11 cellular contexts compared by ENCODE assay signal in genomic region chr12:28222959-28223662, GRCh38.
DNase-seq lines count a peak whose midpoint lies in the region; ATAC-seq, FAIRE-seq and TF ChIP-seq lines count a peak whose summit lies in the region.
"Had no signal": no experiment of that assay in that cellular context is flagged by ENCODE, and none has a peak within 500 bp of the region (broad histone marks: within the 10 kb centered on the region; RNA-seq: fewer than 3 reads in every experiment).

No MANE protein-coding gene starts in this region.

- FAIRE-seq in H54 (lab: Jason Lieb, UNC), result no peak
- FAIRE-seq: colon had no signal

- H3K9me3 Mint-ChIP-seq in central memory CD8-positive, alpha-beta T cell, result no peaks in the 10 kb centered on the region

- H3K36me3 Mint-ChIP-seq in central memory CD8-positive, alpha-beta T cell (ENCODE audit: insufficient read depth), result peaks cover 4% of the 10 kb centered on the region

- DNase-seq in central memory CD8-positive, alpha-beta T cell (ENCODE audit: low spot score in 2 of 2), result no peak
- no peak for DNase-seq in H54 (ENCODE audit: insufficient read length, low spot score)
- DNase-seq in nucleus accumbens (lab: John Stamatoyannopoulos, UW), result no peak
- DNase-seq in foreskin melanocyte, result no peak
- no peak for DNase-seq in NCI-H187 (lab: John Stamatoyannopoulos, UW)
- DNase-seq: islet precursor cell; stimulated activated CD4-positive, alpha-beta T cell treated with anti-CD3 and anti-CD28 coated beads, Interleukin-12 subunit alpha, Interleukin-12 subunit beta, amount 100 ng/mL, for 4 hours had no signal

- ATAC-seq in GM18520 (IDR thresholded peaks at IDR 0.05; ENCODE audit: unreplicated experiment) (peak; percentile 88), GM21526 (IDR thresholded peaks at IDR 0.05; ENCODE audit: low FRiP score, unreplicated experiment) (peak; percentile 94), HG03378 (IDR thresholded peaks at IDR 0.05; ENCODE audit: unreplicated experiment) (peak; percentile 94)
- peak; percentile 73 for ATAC-seq in central memory CD8-positive, alpha-beta T cell (replicated peaks; ENCODE audit: extremely low read depth, poor library complexity, severe bottlenecking)

- peak overlapping the region; percentile 71 for H3K27ac Mint-ChIP-seq in central memory CD8-positive, alpha-beta T cell (ENCODE audit: low read depth)

- H3K4me3 Mint-ChIP-seq in central memory CD8-positive, alpha-beta T cell, result peak overlapping the region; percentile 55

- no peak for TF ChIP-seq POLR2A in H54 (IDR thresholded peaks at IDR 0.05; ENCODE audit: low read depth, low read length)

- H3K4me1 Mint-ChIP-seq in central memory CD8-positive, alpha-beta T cell, result peaks cover 56% of the 10 kb centered on the region

- no peaks in the 10 kb centered on the region for H3K27me3 Mint-ChIP-seq in central memory CD8-positive, alpha-beta T cell
